ENCODE assay signal across 8 cellular contexts in genomic region chr2:40488101-40488598, GRCh38. TPM values are rescaled to one million over a fixed set of nuclear protein-coding genes. Genes with fewer than 3 reads are reported as not detected.
DNase-seq lines count a peak whose midpoint lies in the region; ATAC-seq, FAIRE-seq and TF ChIP-seq lines count a peak whose summit lies in the region.

No MANE protein-coding gene starts in this region.

- CTCF ChIA-PET in HepG2 (lab: Yijun Ruan, JAX; ENCODE audit: low intra/inter-chr PET ratio, low total read pairs), result no interaction called here

- TF ChIP-seq EP300 in HepG2 (IDR thresholded peaks at IDR 0.05; ENCODE audit: low read depth in 2 of 2, low read length in 2 of 2) (no peak), HepG2 (CRISPR knock-in tag; IDR thresholded peaks at IDR 0.05; ENCODE audit: borderline replicate concordance) (no peak)

- TF ChIP-seq POLR2A in HepG2 (IDR thresholded peaks at IDR 0.05; ENCODE audit: insufficient read depth in 1 of 2, low read depth in 2 of 2, low read length in 2 of 2), result no peak
- no peak for TF ChIP-seq POLR2A in Peyer's patch (IDR thresholded peaks at IDR 0.05)

- H3K9me3 ChIP-seq in HepG2 (ENCODE audit: low read length) (no peaks in the 10 kb centered on the region), Peyer's patch (no peaks in the 10 kb centered on the region)

- no TSS peak for BruUV-seq in HepG2 (replicated peaks; lab: Mats Ljungman, UMichigan)

- in situ Hi-C loops in HepG2 (cut with HindIII; ENCODE audit: extremely low pct_ligation_motif_present, low pct_unique_long_range_greater_than_20kb), result no loop called here

- H3K27ac ChIP-seq in KMS-11, result no peak overlapping the region
- H3K27ac ChIP-seq in HepG2 (ENCODE audit: extremely low read length, insufficient read depth, low read length), result no peak overlapping the region
- peak overlapping the region in 1 of 4 donors; percentile 5 for H3K27ac ChIP-seq in Peyer's patch

- ATAC-seq in HepG2 (peak; percentile 66), HG03342 (IDR thresholded peaks at IDR 0.05; ENCODE audit: unreplicated experiment) (no peak), GM21526 (IDR thresholded peaks at IDR 0.05; ENCODE audit: low FRiP score, unreplicated experiment) (no peak)

- H2AFZ ChIP-seq in KMS-11 (ENCODE audit: low read depth), result no peak overlapping the region
- no peak overlapping the region for H2AFZ ChIP-seq in HepG2 (ENCODE audit: low read length)

- H3K79me2 ChIP-seq in KMS-11 (ENCODE audit: insufficient read depth, low read depth) (no peaks in the 10 kb centered on the region), HepG2 (ENCODE audit: insufficient read depth, low read length) (no peaks in the 10 kb centered on the region)

- intact Hi-C loops in HepG2 (cut with micrococcal nuclease; ENCODE audit: unreplicated experiment), result loop anchor here (2.0 to 5.0 kb wide), 2 partner anchors 1211 to 1599 kb away; no protein-coding TSS in a partner anchor

- TF ChIP-seq CTCF in KMS-11 (conservative IDR thresholded peaks at IDR 0.05; ENCODE audit: low read depth, low read length) (peak; percentile 53), HepG2 (CRISPR knock-in tag; IDR thresholded peaks at IDR 0.05) (peak; percentile 25; the same call in 1 of the 2 replicates), Peyer's patch (IDR thresholded peaks at IDR 0.05) (peak in 3 of 6 experiments; percentile 37 to 52 (median 43))

- DNase-seq in AG08396 (ENCODE audit: low spot score) (peak; percentile 35), astrocyte of the hippocampus (ENCODE audit: low read depth, low spot score) (peak; percentile 56), HepG2 (ENCODE audit: low spot score) (peak; percentile 33), Peyer's patch (no peak), DMS79 (lab: John Stamatoyannopoulos, UW) (no peak)

- POLR2A ChIA-PET in HepG2 (lab: Yijun Ruan, JAX), result no interaction called here

- no peak for FAIRE-seq in HepG2 (lab: Jason Lieb, UNC)

- no peak overlapping the region for H3K4me3 ChIP-seq in KMS-11 (IDR thresholded peaks at IDR 0.05; ENCODE audit: insufficient read depth, low read depth, low read length)
- no peak overlapping the region for H3K4me3 ChIP-seq in HepG2 (replicated peaks in 1 of 3; ENCODE audit: insufficient read depth in 1 of 3, low read depth in 2 of 3, low read length in 3 of 3)
- no peak overlapping the region for H3K4me3 ChIP-seq in Peyer's patch

- TF ChIP-seq RAD21 in HepG2 (CRISPR knock-in tag; IDR thresholded peaks at IDR 0.05), result no peak

- H3K27me3 ChIP-seq in KMS-11 (ENCODE audit: insufficient read depth, low read depth) (no peaks in the 10 kb centered on the region), HepG2 (ENCODE audit: control insufficient read depth in 1 of 2, insufficient read depth in 2 of 2, low read length in 2 of 2) (no peaks in the 10 kb centered on the region), Peyer's patch (no peaks in the 10 kb centered on the region)

- H3K4me1 ChIP-seq in KMS-11 (ENCODE audit: low read depth, poor library complexity, severe bottlenecking) (no peaks in the 10 kb centered on the region), HepG2 (ENCODE audit: insufficient read depth, low read length) (peaks cover 9% of the 10 kb centered on the region; the same call in 1 of the 2 replicates), Peyer's patch (peaks cover 0 to 5% (median 0%) of the 10 kb centered on the region in 4 donors)

- WGBS in HepG2 (ENCODE audit: low lambda C conversion rate), result 21% methylated on average over 4 of the region's 4 CpGs

- H4K20me1 ChIP-seq in KMS-11 (ENCODE audit: insufficient read depth) (no peaks in the 10 kb centered on the region), HepG2 (ENCODE audit: insufficient read depth, low read length) (no peaks in the 10 kb centered on the region)

- no peak overlapping the region for H3K4me2 ChIP-seq in KMS-11
- peak overlapping the region; percentile 66 for H3K4me2 ChIP-seq in HepG2 (ENCODE audit: low read depth, low read length)

- H3K36me3 ChIP-seq in KMS-11 (ENCODE audit: insufficient read depth), result no peaks in the 10 kb centered on the region
- no peaks in the 10 kb centered on the region for H3K36me3 ChIP-seq in HepG2 (replicated peaks in 1 of 2; ENCODE audit: control insufficient read depth in 1 of 2, insufficient read depth in 2 of 2, low read length in 2 of 2)
- H3K36me3 ChIP-seq in Peyer's patch, result no peaks in the 10 kb centered on the region

- H3K9ac ChIP-seq in KMS-11, result no peak overlapping the region
- no peak overlapping the region for H3K9ac ChIP-seq in HepG2 (ENCODE audit: insufficient read depth, low read depth, low read length)

TF ChIP-seq in HepG2, 621 proteins besides CTCF, POLR2A, EP300 and RAD21 (continues in another document):
- TF ChIP-seq STAT5B (CRISPR knock-in tag; IDR thresholded peaks at IDR 0.05) (no peak), ATF7-NPFF (CRISPR knock-in tag; IDR thresholded peaks at IDR 0.05; ENCODE audit: low read depth) (no peak), YY1 (IDR thresholded peaks at IDR 0.05; ENCODE audit: insufficient read depth, insufficient replicate concordance, low read depth, low read length) (no peak), MAFF (IDR thresholded peaks at IDR 0.05; ENCODE audit: low read depth, low read length) (0 out of 2 replicates have a peak, but pooled peaks have one; percentile 33), BORCS8-MEF2B (CRISPR knock-in tag; IDR thresholded peaks at IDR 0.05) (no peak), YEATS2 (CRISPR knock-in tag; IDR thresholded peaks at IDR 0.05; ENCODE audit: borderline replicate concordance) (no peak), ZSCAN30 (CRISPR knock-in tag; IDR thresholded peaks at IDR 0.05) (no peak), SMC3 (IDR thresholded peaks at IDR 0.05; ENCODE audit: low read length) (peak; percentile 13; the same call in 1 of the 2 replicates), JDP2 (CRISPR knock-in tag; IDR thresholded peaks at IDR 0.05; ENCODE audit: borderline replicate concordance) (no peak), KLF6 (CRISPR knock-in tag; IDR thresholded peaks at IDR 0.05) (no peak), ZNF362 (CRISPR knock-in tag; IDR thresholded peaks at IDR 0.05; ENCODE audit: borderline replicate concordance) (peak; percentile 92)
- TF ChIP-seq, protein P1, sequence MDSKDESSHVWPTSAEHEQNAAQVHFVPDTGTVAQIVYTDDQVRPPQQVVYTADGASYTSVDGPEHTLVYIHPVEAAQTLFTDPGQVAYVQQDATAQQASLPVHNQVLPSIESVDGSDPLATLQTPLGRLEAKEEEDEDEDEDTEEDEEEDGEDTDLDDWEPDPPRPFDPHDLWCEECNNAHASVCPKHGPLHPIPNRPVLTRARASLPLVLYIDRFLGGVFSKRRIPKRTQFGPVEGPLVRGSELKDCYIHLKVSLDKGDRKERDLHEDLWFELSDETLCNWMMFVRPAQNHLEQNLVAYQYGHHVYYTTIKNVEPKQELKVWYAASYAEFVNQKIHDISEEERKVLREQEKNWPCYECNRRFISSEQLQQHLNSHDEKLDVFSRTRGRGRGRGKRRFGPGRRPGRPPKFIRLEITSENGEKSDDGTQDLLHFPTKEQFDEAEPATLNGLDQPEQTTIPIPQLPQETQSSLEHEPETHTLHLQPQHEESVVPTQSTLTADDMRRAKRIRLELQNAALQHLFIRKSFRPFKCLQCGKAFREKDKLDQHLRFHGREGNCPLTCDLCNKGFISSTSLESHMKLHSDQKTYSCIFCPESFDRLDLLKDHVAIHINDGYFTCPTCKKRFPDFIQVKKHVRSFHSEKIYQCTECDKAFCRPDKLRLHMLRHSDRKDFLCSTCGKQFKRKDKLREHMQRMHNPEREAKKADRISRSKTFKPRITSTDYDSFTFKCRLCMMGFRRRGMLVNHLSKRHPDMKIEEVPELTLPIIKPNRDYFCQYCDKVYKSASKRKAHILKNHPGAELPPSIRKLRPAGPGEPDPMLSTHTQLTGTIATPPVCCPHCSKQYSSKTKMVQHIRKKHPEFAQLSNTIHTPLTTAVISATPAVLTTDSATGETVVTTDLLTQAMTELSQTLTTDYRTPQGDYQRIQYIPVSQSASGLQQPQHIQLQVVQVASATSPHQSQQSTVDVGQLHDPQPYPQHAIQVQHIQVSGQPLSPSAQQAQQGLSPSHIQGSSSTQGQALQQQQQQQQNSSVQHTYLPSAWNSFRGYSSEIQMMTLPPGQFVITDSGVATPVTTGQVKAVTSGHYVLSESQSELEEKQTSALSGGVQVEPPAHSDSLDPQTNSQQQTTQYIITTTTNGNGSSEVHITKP (CRISPR knock-in tag; IDR thresholded peaks at IDR 0.05; ENCODE audit: low read depth), result no peak

RNA-seq across cellular contexts. Expression of gene SLC8A1, which starts 36.3 kb away (rescaled TPM):
- total RNA-seq in HepG2 (2016; rRNA removed; fragmentation: Illumina TruSeq; extraction: Trizol) (not detected in 2 replicates), Peyer's patch (10 to 100 TPM; 19.6 to 51.2 (median 31.2) TPM)
- not detected in 2 replicates for total RNA-seq in HepG2 (2016; cell fraction: cytosol; rRNA removed; fragmentation: Illumina TruSeq; extraction: Trizol; ENCODE audit: low read depth)
- total RNA-seq in HepG2 (2016; cell fraction: insoluble cytoplasmic fraction; rRNA removed; fragmentation: Illumina TruSeq; extraction: Trizol), result not detected in 2 replicates
- total RNA-seq in HepG2 (2016; cell fraction: membrane; rRNA removed; fragmentation: Illumina TruSeq; extraction: Trizol), result not detected in 2 replicates
- total RNA-seq in HepG2 (2016; cell fraction: nucleus; rRNA removed; fragmentation: Illumina TruSeq; extraction: Trizol), result not detected in 2 replicates
- polyA plus RNA-seq in HepG2 (2011; rRNA removed), result not detected in 2 replicates
- not detected in 2 replicates for polyA plus RNA-seq in HepG2 (2011; cell fraction: cytosol; rRNA removed)
- polyA plus RNA-seq in HepG2 (2011; cell fraction: nucleus; rRNA removed), result not detected in 2 replicates
- polyA plus RNA-seq in HepG2 (2012), result not detected in 2 replicates
- not detected in 2 replicates for polyA plus RNA-seq in HepG2 (2016; cell fraction: cytosol; fragmentation: Illumina TruSeq; extraction: Trizol; ENCODE audit: low read depth)
- not detected in 2 replicates for polyA plus RNA-seq in HepG2 (2016; cell fraction: insoluble cytoplasmic fraction; fragmentation: Illumina TruSeq; extraction: Trizol; ENCODE audit: low read depth)
- polyA plus RNA-seq in HepG2 (2016; cell fraction: membrane; fragmentation: Illumina TruSeq; extraction: Trizol; ENCODE audit: low read depth), result not detected in 2 replicates
- not detected in 2 replicates for polyA plus RNA-seq in HepG2 (2016; cell fraction: nucleus; fragmentation: Illumina TruSeq; extraction: Trizol; ENCODE audit: insufficient read depth, low read depth)
- under 0.01 TPM in 2 replicates for polyA minus RNA-seq in HepG2 (2011; rRNA and poly(A)+ RNA removed; ENCODE audit: low replicate concordance)
- polyA minus RNA-seq in HepG2 (2011; cell fraction: cytosol; rRNA and poly(A)+ RNA removed), result not detected in 2 replicates
- not detected in 2 replicates for polyA minus RNA-seq in HepG2 (2011; cell fraction: nucleus; rRNA and poly(A)+ RNA removed)

Comparison
In these comparisons a context has a peak if more than half of its experiments do, and no peak if none do; other contexts are left out.
1. DNase-seq: peak in AG08396 (single experiment), astrocyte of the hippocampus (single experiment) and HepG2 (single experiment); none in Peyer's patch (0 of 3) and DMS79 (single experiment).
2. RNA of gene SLC8A1, which starts 36.3 kb away (total RNA-seq): 19.6 to 51.2 TPM in Peyer's patch; not detected in HepG2; every median in the first group is over 10 times any median in the second.